In the genomic region with DNA sequence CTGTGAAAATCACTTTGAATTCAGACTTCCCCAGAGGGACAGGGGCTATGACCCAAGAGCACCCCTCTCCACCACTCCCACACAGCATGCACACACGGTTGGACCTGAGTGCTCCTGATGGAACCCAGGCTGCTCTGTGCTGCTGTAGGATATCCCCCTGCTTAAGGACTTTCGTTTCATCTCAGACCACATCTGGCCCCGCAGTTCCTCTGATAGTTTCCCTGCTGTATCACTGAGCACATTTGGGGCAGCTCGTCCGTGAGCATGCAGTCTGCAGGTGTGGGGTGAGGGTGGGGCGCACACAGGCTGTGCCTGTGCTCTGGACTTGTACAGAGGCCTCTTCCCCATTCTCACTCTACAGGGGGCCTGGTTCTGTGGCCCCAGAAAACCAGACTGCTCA, we compare ENCODE assay signal across 14 cellular contexts.
DNase-seq lines count a peak whose midpoint lies in the region; ATAC-seq and TF ChIP-seq lines count a peak whose summit lies in the region.
"Had no signal": no experiment of that assay in that cellular context is flagged by ENCODE, and none has a peak within 500 bp of the region (broad histone marks: within the 10 kb centered on the region; RNA-seq: fewer than 3 reads in every experiment).

No MANE protein-coding gene starts in this region.

- peak overlapping the region; percentile 24 for H3K4me3 ChIP-seq in left ventricle myocardium inferior
- H3K4me3 ChIP-seq in OCI-LY3 (ENCODE audit: low read length): peak overlapping the region; percentile 19
- H3K4me3 ChIP-seq: GM23248 had no signal

- H3K4me1 ChIP-seq in left ventricle myocardium inferior (peaks cover 57% of the 10 kb centered on the region), OCI-LY3 (ENCODE audit: low read length) (peaks cover 42% of the 10 kb centered on the region)

- DNase-seq in left ventricle myocardium inferior: no peak
- no peak for DNase-seq in Right ventricle myocardium inferior (ENCODE audit: missing footprints)
- peak; percentile 52 for DNase-seq in posterior vena cava (ENCODE audit: low spot score)
- no peak for DNase-seq in NCI-H748 treated with DMSO at 0.1 percent for 48 hours (lab: John Stamatoyannopoulos, UW)
- DNase-seq: 8988T; C1 segment of cervical spinal cord; CD4-positive, CD25-positive, alpha-beta regulatory T cell; CD8-positive, alpha-beta memory T cell; COR-L47; GM23248; HCEC 1CT had no signal

- no peak for ATAC-seq in Right ventricle myocardium inferior
- no peak for ATAC-seq in GM18867 (IDR thresholded peaks at IDR 0.05; ENCODE audit: unreplicated experiment)
- ATAC-seq in GM21717 (IDR thresholded peaks at IDR 0.05; ENCODE audit: unreplicated experiment): no peak

- H3K27me3 ChIP-seq in left ventricle myocardium inferior (ENCODE audit: low read depth) (no peaks in the 10 kb centered on the region), OCI-LY3 (ENCODE audit: low read depth, low read length) (no peaks in the 10 kb centered on the region)

- no peak for TF ChIP-seq CTCF in left ventricle myocardium inferior (IDR thresholded peaks at IDR 0.05; ENCODE audit: borderline replicate concordance)
- TF ChIP-seq CTCF in OCI-LY3 (IDR thresholded peaks at IDR 0.05; ENCODE audit: low read depth, low read length): no peak

- H4K20me1 ChIP-seq in OCI-LY3 (ENCODE audit: insufficient read depth, low read length): no peaks in the 10 kb centered on the region

- peak overlapping the region; percentile 65 for H3K4me2 ChIP-seq in OCI-LY3 (ENCODE audit: low read length)

- H3K27ac ChIP-seq in left ventricle myocardium inferior (replicated peaks) (peak overlapping the region; percentile 56), OCI-LY3 (ENCODE audit: low read length) (peak overlapping the region; percentile 45)
- H3K27ac ChIP-seq: GM23248 had no signal

- intact Hi-C loops in left ventricle myocardium inferior (cut with micrococcal nuclease) (no loop called here), Right ventricle myocardium inferior (cut with DNase I) (loop anchor here (1.0 kb wide), 1 partner anchor 48 kb away; no protein-coding TSS in a partner anchor), posterior vena cava (cut with DNase I) (no loop called here)

- no peaks in the 10 kb centered on the region for H3K79me2 ChIP-seq in OCI-LY3 (ENCODE audit: low read length)

- no peaks in the 10 kb centered on the region for H3K9me3 ChIP-seq in left ventricle myocardium inferior (replicated peaks)
- no peaks in the 10 kb centered on the region for H3K9me3 ChIP-seq in OCI-LY3 (ENCODE audit: insufficient read depth, low read length)

- H3K36me3 ChIP-seq in left ventricle myocardium inferior (peaks cover 6% of the 10 kb centered on the region), OCI-LY3 (replicated peaks; ENCODE audit: low read depth, low read length) (no peaks in the 10 kb centered on the region)

- no peak overlapping the region for H2AFZ ChIP-seq in OCI-LY3 (ENCODE audit: low read depth, low read length)
- H2AFZ ChIP-seq: GM23248 had no signal

- H3K9ac ChIP-seq in OCI-LY3 (ENCODE audit: low read length): 0 out of 2 replicates have a peak overlapping the region, but pooled peaks have one; percentile 6
- H3K9ac ChIP-seq: GM23248 had no signal
